10 cellular contexts compared by ENCODE assay signal in the genomic region with DNA sequence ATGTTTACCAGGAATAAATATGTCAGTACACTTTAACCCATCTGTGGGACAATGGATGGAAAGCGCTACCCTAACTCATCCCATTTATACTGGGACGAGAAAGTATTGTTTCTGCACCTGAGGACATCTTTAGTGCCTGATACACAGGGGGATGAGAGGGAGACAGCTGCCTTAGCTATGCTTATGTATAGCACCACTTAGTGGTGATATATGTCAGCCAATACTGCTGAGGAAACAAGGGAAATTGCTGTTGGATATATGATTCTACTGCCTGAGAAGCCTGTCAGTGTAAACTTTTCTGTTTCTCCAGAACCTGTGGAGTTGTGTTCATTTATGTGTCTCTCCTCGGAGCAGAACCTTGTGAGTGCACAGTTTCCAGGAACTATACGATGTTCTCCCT. TPM values are rescaled to one million over a fixed set of nuclear protein-coding genes. Genes with fewer than 3 reads are reported as not detected.
A peak's percentile ranks its signal among the peaks of the same experiment; 100 is the strongest.
DNase-seq lines count a peak whose midpoint lies in the region; ATAC-seq and TF ChIP-seq lines count a peak whose summit lies in the region.
"Had no signal": no experiment of that assay in that cellular context is flagged by ENCODE, and none has a peak within 500 bp of the region (broad histone marks: within the 10 kb centered on the region; RNA-seq: fewer than 3 reads in every experiment).

No MANE protein-coding gene starts in this region.

- no peak overlapping the region for H3K4me3 Mint-ChIP-seq in activated T-helper 1 cell treated with anti-CD3 and anti-CD28 coated beads, Interleukin-12 subunit alpha, Interleukin-12 subunit beta, Interleukin-2, Interleukin-4 antibody, amounts not matched to agents 30 ng/mL and 10 ng/mL and 1 ng/mL, durations not matched to agents 14 hours and 24 hours and 36 hours
- no peak overlapping the region for H3K4me3 Mint-ChIP-seq in activated CD8-positive, alpha-beta memory T cell treated with anti-CD3 and anti-CD28 coated beads, Interleukin-2, amount 10 ng/mL, durations not matched to agents 7 days and 5 days
- H3K4me3 Mint-ChIP-seq: T-helper 1 cell treated with Interleukin-12 subunit alpha and Interleukin-12 subunit beta and Interleukin-4 antibody, amounts not matched to agents 30 μg/mL and 1 μg/mL, for 36 hours had no signal

- H3K9me3 Mint-ChIP-seq in activated T-helper 1 cell treated with anti-CD3 and anti-CD28 coated beads, Interleukin-12 subunit alpha, Interleukin-12 subunit beta, Interleukin-2, Interleukin-4 antibody, amounts not matched to agents 30 ng/mL and 10 ng/mL and 1 ng/mL, durations not matched to agents 14 hours and 24 hours and 36 hours, result no peaks in the 10 kb centered on the region
- H3K9me3 Mint-ChIP-seq in activated CD8-positive, alpha-beta memory T cell treated with anti-CD3 and anti-CD28 coated beads, Interleukin-2, amount 10 ng/mL, durations not matched to agents 7 days and 5 days (ENCODE audit: low read depth), result no peaks in the 10 kb centered on the region
- H3K9me3 Mint-ChIP-seq: T-helper 1 cell treated with Interleukin-12 subunit alpha and Interleukin-12 subunit beta and Interleukin-4 antibody, amounts not matched to agents 30 μg/mL and 1 μg/mL, for 36 hours had no signal

- no peak for ATAC-seq in activated CD8-positive, alpha-beta memory T cell treated with anti-CD3 and anti-CD28 coated beads, Interleukin-2, amount 10 ng/mL, durations not matched to agents 7 days and 5 days
- ATAC-seq in GM21390 (IDR thresholded peaks at IDR 0.05; ENCODE audit: unreplicated experiment), result no peak

- CTCF ChIA-PET in GM10248 (lab: Yijun Ruan, JAX) (interaction anchor here (4.4 kb wide), 1 partner anchor 413 kb away, joined by 36 read pairs; no protein-coding TSS in a partner anchor), HEK293 (lab: Yijun Ruan, JAX) (interaction anchor here (1.1 to 4.6 kb wide), 2 partner anchors 412 to 414 kb away, joined by 5 to 36 read pairs; no protein-coding TSS in a partner anchor)
- CTCF ChIA-PET in activated CD8-positive, alpha-beta memory T cell treated with anti-CD3 and anti-CD28 coated beads, Interleukin-2, amount 10 ng/mL, durations not matched to agents 7 days and 5 days (lab: Charles Lee), result interaction anchor here (1.0 to 1.5 kb wide), 2 partner anchors 13 to 18 kb away, joined by 3 to 4 read pairs; partner anchors contain the start of gene CEP295

- H3K27ac ChIP-seq in HEK293 (ENCODE audit: extremely low read depth, low read depth, low read length), result no peak overlapping the region

- no peaks in the 10 kb centered on the region for H3K36me3 ChIP-seq in HEK293 (ENCODE audit: control insufficient read depth in 2 of 2, insufficient read depth in 1 of 2, low read length in 2 of 2)

- POLR2A ChIA-PET in GM10248 (lab: Yijun Ruan, JAX), result no interaction called here
- POLR2A ChIA-PET in HEK293 (lab: Yijun Ruan, JAX), result interaction anchor here (1.1 kb wide), 1 partner anchor 106 kb away, joined by 3 read pairs; no protein-coding TSS in a partner anchor

- no peak overlapping the region for H3K27ac Mint-ChIP-seq in activated T-helper 1 cell treated with anti-CD3 and anti-CD28 coated beads, Interleukin-12 subunit alpha, Interleukin-12 subunit beta, Interleukin-2, Interleukin-4 antibody, amounts not matched to agents 30 ng/mL and 10 ng/mL and 1 ng/mL, durations not matched to agents 14 hours and 24 hours and 36 hours
- H3K27ac Mint-ChIP-seq in activated CD8-positive, alpha-beta memory T cell treated with anti-CD3 and anti-CD28 coated beads, Interleukin-2, amount 10 ng/mL, durations not matched to agents 7 days and 5 days, result no peak overlapping the region
- H3K27ac Mint-ChIP-seq: T-helper 1 cell treated with Interleukin-12 subunit alpha and Interleukin-12 subunit beta and Interleukin-4 antibody, amounts not matched to agents 30 μg/mL and 1 μg/mL, for 36 hours had no signal

- peaks cover 18% of the 10 kb centered on the region for H3K4me1 Mint-ChIP-seq in activated T-helper 1 cell treated with anti-CD3 and anti-CD28 coated beads, Interleukin-12 subunit alpha, Interleukin-12 subunit beta, Interleukin-2, Interleukin-4 antibody, amounts not matched to agents 30 ng/mL and 10 ng/mL and 1 ng/mL, durations not matched to agents 14 hours and 24 hours and 36 hours (ENCODE audit: low read depth)
- peaks cover 13% of the 10 kb centered on the region for H3K4me1 Mint-ChIP-seq in activated CD8-positive, alpha-beta memory T cell treated with anti-CD3 and anti-CD28 coated beads, Interleukin-2, amount 10 ng/mL, durations not matched to agents 7 days and 5 days

- peak; percentile 51 for TF ChIP-seq CTCF in GM10248 (IDR thresholded peaks at IDR 0.05; ENCODE audit: control extremely low read depth, extremely low read depth, low read depth, missing control alignments)
- peak; percentile 35; the same call in 1 of the 2 replicates for TF ChIP-seq CTCF in HEK293 (tag by site-specific recombination; IDR thresholded peaks at IDR 0.05)

- H3K36me3 Mint-ChIP-seq in activated T-helper 1 cell treated with anti-CD3 and anti-CD28 coated beads, Interleukin-12 subunit alpha, Interleukin-12 subunit beta, Interleukin-2, Interleukin-4 antibody, amounts not matched to agents 30 ng/mL and 10 ng/mL and 1 ng/mL, durations not matched to agents 14 hours and 24 hours and 36 hours (ENCODE audit: low read depth), result no peaks in the 10 kb centered on the region
- no peaks in the 10 kb centered on the region for H3K36me3 Mint-ChIP-seq in activated CD8-positive, alpha-beta memory T cell treated with anti-CD3 and anti-CD28 coated beads, Interleukin-2, amount 10 ng/mL, durations not matched to agents 7 days and 5 days

- peaks cover 10% of the 10 kb centered on the region for H3K27me3 Mint-ChIP-seq in activated T-helper 1 cell treated with anti-CD3 and anti-CD28 coated beads, Interleukin-12 subunit alpha, Interleukin-12 subunit beta, Interleukin-2, Interleukin-4 antibody, amounts not matched to agents 30 ng/mL and 10 ng/mL and 1 ng/mL, durations not matched to agents 14 hours and 24 hours and 36 hours (ENCODE audit: insufficient read depth)
- peaks cover 8% of the 10 kb centered on the region for H3K27me3 Mint-ChIP-seq in activated CD8-positive, alpha-beta memory T cell treated with anti-CD3 and anti-CD28 coated beads, Interleukin-2, amount 10 ng/mL, durations not matched to agents 7 days and 5 days

- H3K4me3 ChIP-seq in HEK293 (ENCODE audit: low read depth, low read length), result no peak overlapping the region

- H3K9me3 ChIP-seq in HEK293 (ENCODE audit: control insufficient read depth, insufficient read depth, low read depth, low read length), result no peaks in the 10 kb centered on the region

- H3K4me1 ChIP-seq in HEK293 (ENCODE audit: control insufficient read depth, insufficient read depth, low read length), result no peaks in the 10 kb centered on the region

- DNase-seq in GM10248 (ENCODE audit: extremely low spot score) (peak; percentile 16), RKO (ENCODE audit: low spot score) (peak; percentile 32), iris pigment epithelial cell (ENCODE audit: low read depth) (peak; percentile 47)
- no peak for DNase-seq in activated T-helper 1 cell treated with anti-CD3 and anti-CD28 coated beads, Interleukin-12 subunit alpha, Interleukin-12 subunit beta, Interleukin-2, Interleukin-4 antibody, amounts not matched to agents 30 ng/mL and 10 ng/mL and 1 ng/mL, durations not matched to agents 14 hours and 24 hours and 36 hours (ENCODE audit: low spot score)
- DNase-seq in activated CD8-positive, alpha-beta memory T cell treated with anti-CD3 and anti-CD28 coated beads, Interleukin-2, amount 10 ng/mL, durations not matched to agents 7 days and 5 days, result no peak
- DNase-seq in activated naive CD4-positive, alpha-beta T cell treated with anti-CD3 and anti-CD28 coated beads, Interleukin-2, amount 50 U/mL, for 16 hours, result no peak
- DNase-seq: retina had no signal

- intact Hi-C loops in activated T-helper 1 cell treated with anti-CD3 and anti-CD28 coated beads, Interleukin-12 subunit alpha, Interleukin-12 subunit beta, Interleukin-2, Interleukin-4 antibody, amounts not matched to agents 30 ng/mL and 10 ng/mL and 1 ng/mL, durations not matched to agents 14 hours and 24 hours and 36 hours (cut with micrococcal nuclease), result loop anchor here (1.0 kb wide), 2 partner anchors 414 to 706 kb away; no protein-coding TSS in a partner anchor

TF ChIP-seq in HEK293, 187 proteins besides CTCF, POLR2A, EP300 and RAD21:
- TF ChIP-seq ZNF654 (tag by site-specific recombination; IDR thresholded peaks at IDR 0.05; ENCODE audit: low read depth), result peak; percentile 53
- TF ChIP-seq ZBTB7A (tag by site-specific recombination; IDR thresholded peaks at IDR 0.05; ENCODE audit: low read depth), result no peak

RNA-seq across cellular contexts. Expression of gene CEP295, which starts 13.3 kb away (rescaled TPM):
- 29.4 and 29.7 TPM in 2 replicates for total RNA-seq in activated T-helper 1 cell treated with anti-CD3 and anti-CD28 coated beads, Interleukin-12 subunit alpha, Interleukin-12 subunit beta, Interleukin-2, Interleukin-4 antibody, amounts not matched to agents 30 ng/mL and 10 ng/mL and 1 ng/mL, durations not matched to agents 14 hours and 24 hours and 36 hours
- 10 to 100 TPM; 29.5 to 34.2 TPM for total RNA-seq in activated CD8-positive, alpha-beta memory T cell treated with anti-CD3 and anti-CD28 coated beads, Interleukin-2, amount 10 ng/mL, durations not matched to agents 7 days and 5 days

Comparison
In these comparisons a context has a peak if more than half of its experiments do, and no peak if none do; other contexts are left out.
1. DNase-seq: peak in GM10248 (single experiment), RKO (single experiment) and iris pigment epithelial cell (single experiment); none in activated T-helper 1 cell treated with anti-CD3 and anti-CD28 coated beads, Interleukin-12 subunit alpha, Interleukin-12 subunit beta, Interleukin-2, Interleukin-4 antibody, amounts not matched to agents 30 ng/mL and 10 ng/mL and 1 ng/mL, durations not matched to agents 14 hours and 24 hours and 36 hours (single experiment), activated CD8-positive, alpha-beta memory T cell treated with anti-CD3 and anti-CD28 coated beads, Interleukin-2, amount 10 ng/mL, durations not matched to agents 7 days and 5 days (single experiment) and activated naive CD4-positive, alpha-beta T cell treated with anti-CD3 and anti-CD28 coated beads, Interleukin-2, amount 50 U/mL, for 16 hours (single experiment).